In the genomic region with DNA sequence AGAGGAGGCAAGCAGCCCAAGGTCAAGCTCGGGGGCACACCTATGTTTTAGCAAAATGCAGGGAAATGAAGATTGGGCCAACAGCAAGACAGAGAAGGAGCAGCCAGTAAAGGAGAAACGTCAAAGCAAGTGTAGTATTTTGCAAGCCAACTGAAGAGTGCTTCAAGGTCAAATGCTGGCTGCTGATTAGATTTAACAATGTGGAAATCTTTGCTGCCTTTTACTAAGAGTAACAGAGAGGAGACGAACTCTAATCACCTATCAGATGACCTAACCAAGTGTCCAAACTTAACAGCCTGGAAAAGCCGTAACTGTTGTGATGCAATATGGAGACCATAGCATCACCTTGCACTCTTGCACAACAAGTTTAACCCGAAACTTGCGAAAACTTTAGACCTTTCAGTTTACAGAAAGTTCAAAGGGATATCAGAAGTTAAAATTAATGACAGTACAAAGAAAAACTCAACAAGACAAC, we compare ENCODE assay signal across 14 cellular contexts. TPM values are rescaled to one million over a fixed set of nuclear protein-coding genes. Genes with fewer than 3 reads are reported as not detected.
DNase-seq lines count a peak whose midpoint lies in the region; ATAC-seq, FAIRE-seq and TF ChIP-seq lines count a peak whose summit lies in the region.
"Had no signal": no experiment of that assay in that cellular context is flagged by ENCODE, and none has a peak within 500 bp of the region (broad histone marks: within the 10 kb centered on the region; RNA-seq: fewer than 3 reads in every experiment).

No MANE protein-coding gene starts in this region.

- DNase-seq in cardiac muscle cell (ENCODE audit: low read depth in 1 of 2, low spot score in 1 of 2): peak; percentile 26 to 38
- no peak for DNase-seq in cardiac septum (ENCODE audit: low spot score)
- no peak for DNase-seq in activated naive CD8-positive, alpha-beta T cell treated with anti-CD3 and anti-CD28 coated beads for 36 hours
- DNase-seq in lower lobe of right lung: no peak
- no peak for DNase-seq in upper lobe of right lung
- DNase-seq in GM19239 (ENCODE audit: insufficient read length, low spot score): no peak
- no peak for DNase-seq in stimulated activated CD4-positive, alpha-beta T cell treated with anti-CD3 and anti-CD28 coated beads, Interleukin-4, amount 100 ng/mL, for 24 hours
- DNase-seq in cerebellum (ENCODE audit: low spot score): no peak
- DNase-seq: effector CD4-positive, alpha-beta T cell; NCI-H1436; NCI-H82; stimulated activated naive CD4-positive, alpha-beta T cell treated with Interleukin-2 at 50 U/mL for 16 hours had no signal

- H3K27ac ChIP-seq in cardiac muscle cell (peak overlapping the region; percentile 78), lower lobe of right lung (no peak overlapping the region), upper lobe of right lung (no peak overlapping the region)

- TF ChIP-seq CTCF in cardiac muscle cell (IDR thresholded peaks at IDR 0.05; ENCODE audit: low read depth, low read length) (no peak), lower lobe of right lung (IDR thresholded peaks at IDR 0.05) (no peak), upper lobe of right lung (IDR thresholded peaks at IDR 0.05) (no peak)

- H3K9me3 ChIP-seq in cardiac muscle cell (ENCODE audit: low read depth) (no peaks in the 10 kb centered on the region), lower lobe of right lung (no peaks in the 10 kb centered on the region), upper lobe of right lung (no peaks in the 10 kb centered on the region)

- H3K4me3 ChIP-seq in cardiac muscle cell (no peak overlapping the region), lower lobe of right lung (no peak overlapping the region), upper lobe of right lung (no peak overlapping the region)

- no peaks in the 10 kb centered on the region for H3K9me3 Mint-ChIP-seq in activated naive CD8-positive, alpha-beta T cell treated with anti-CD3 and anti-CD28 coated beads for 36 hours
- H3K9me3 Mint-ChIP-seq: activated naive CD4-positive, alpha-beta T cell treated with anti-CD3 and anti-CD28 coated beads, Interleukin-2, amount 50 U/mL, for 24 hours had no signal

- H3K36me3 ChIP-seq in cardiac muscle cell: peaks cover 14% of the 10 kb centered on the region
- peaks cover 48% of the 10 kb centered on the region for H3K36me3 ChIP-seq in lower lobe of right lung
- peaks cover 41% of the 10 kb centered on the region for H3K36me3 ChIP-seq in upper lobe of right lung

- peaks cover 11% of the 10 kb centered on the region for H3K4me1 ChIP-seq in cardiac muscle cell (ENCODE audit: low read depth)
- H3K4me1 ChIP-seq in lower lobe of right lung: peaks cover 8% of the 10 kb centered on the region
- peaks cover 6% of the 10 kb centered on the region for H3K4me1 ChIP-seq in upper lobe of right lung

- no peak for FAIRE-seq in GM19239 (lab: Jason Lieb, UNC)
- FAIRE-seq: GM18507 had no signal

- H3K4me1 Mint-ChIP-seq in activated naive CD8-positive, alpha-beta T cell treated with anti-CD3 and anti-CD28 coated beads for 36 hours: peaks cover 8% of the 10 kb centered on the region

- intact Hi-C loops in cardiac septum (cut with DNase I) (no loop called here), lower lobe of right lung (cut with DNase I) (no loop called here), upper lobe of right lung (cut with DNase I) (no loop called here)

- no peaks in the 10 kb centered on the region for H3K27me3 Mint-ChIP-seq in activated naive CD8-positive, alpha-beta T cell treated with anti-CD3 and anti-CD28 coated beads for 36 hours
- H3K27me3 Mint-ChIP-seq: activated naive CD4-positive, alpha-beta T cell treated with anti-CD3 and anti-CD28 coated beads, Interleukin-2, amount 50 U/mL, for 24 hours had no signal

- no peaks in the 10 kb centered on the region for H3K27me3 ChIP-seq in cardiac muscle cell
- no peaks in the 10 kb centered on the region for H3K27me3 ChIP-seq in lower lobe of right lung (ENCODE audit: low read depth)
- H3K27me3 ChIP-seq in upper lobe of right lung: no peaks in the 10 kb centered on the region

- no peak overlapping the region for H3K4me3 Mint-ChIP-seq in activated naive CD8-positive, alpha-beta T cell treated with anti-CD3 and anti-CD28 coated beads for 36 hours
- H3K4me3 Mint-ChIP-seq: activated naive CD4-positive, alpha-beta T cell treated with anti-CD3 and anti-CD28 coated beads, Interleukin-2, amount 50 U/mL, for 24 hours had no signal

- H3K27ac Mint-ChIP-seq in activated naive CD8-positive, alpha-beta T cell treated with anti-CD3 and anti-CD28 coated beads for 36 hours: peak overlapping the region; percentile 18

- peaks cover 36% of the 10 kb centered on the region for H3K36me3 Mint-ChIP-seq in activated naive CD8-positive, alpha-beta T cell treated with anti-CD3 and anti-CD28 coated beads for 36 hours

- ATAC-seq in lower lobe of right lung: peak; percentile 59 to 63
- ATAC-seq in upper lobe of right lung: peak; percentile 76

RNA-seq across cellular contexts. Expression of gene AKIRIN2, which starts 30.4 kb away (rescaled TPM):
- 48.3 and 82.6 TPM in 2 replicates for total RNA-seq in cardiac muscle cell
- polyA plus RNA-seq in cardiac muscle cell: 66.7 and 89.3 TPM in 2 replicates
- 52.8 TPM for total RNA-seq in cardiac septum
- 10 to 100 TPM; 47.5 to 48.7 TPM for total RNA-seq in activated naive CD8-positive, alpha-beta T cell treated with anti-CD3 and anti-CD28 coated beads for 36 hours
- total RNA-seq in lower lobe of right lung: 67.6 TPM
- total RNA-seq in upper lobe of right lung: 56.6 TPM
- 48.5 TPM for total RNA-seq in cerebellum

Comparison
In these comparisons a context has a peak if more than half of its experiments do, and no peak if none do; other contexts are left out.
1. DNase-seq: peak in cardiac muscle cell (2 of 2); none in cardiac septum (single experiment), activated naive CD8-positive, alpha-beta T cell treated with anti-CD3 and anti-CD28 coated beads for 36 hours (single experiment), lower lobe of right lung (single experiment), upper lobe of right lung (single experiment), GM19239 (single experiment), stimulated activated CD4-positive, alpha-beta T cell treated with anti-CD3 and anti-CD28 coated beads, Interleukin-4, amount 100 ng/mL, for 24 hours (single experiment) and cerebellum (single experiment).